Comparison of ENCODE assay signal across 26 cellular contexts in genomic region chr7:81079736-81080135, GRCh38.
"Had no signal": no experiment of that assay in that cellular context is flagged by ENCODE, and none has a peak within 500 bp of the region (broad histone marks: within the 10 kb centered on the region; RNA-seq: fewer than 3 reads in every experiment).

No MANE protein-coding gene starts in this region.

- H3K27me3 ChIP-seq: body of pancreas, esophagus squamous epithelium, ovary, tibial nerve, uterus had no signal

- ATAC-seq: activated CD8-positive, alpha-beta T cell treated with anti-CD3 and anti-CD28 coated beads for 36 hours; body of pancreas; naive thymus-derived CD4-positive, alpha-beta T cell; psoas muscle; right cardiac atrium; stimulated activated naive CD8-positive, alpha-beta T cell treated with anti-CD3 and anti-CD28 coated beads, Interleukin-15, Interleukin-2, amounts not matched to agents 100 U/mL and 50 U/mL, for 24 hours had no signal

- DNase-seq: activated CD4-positive, alpha-beta T cell treated with anti-CD3 and anti-CD28 coated beads, Interleukin-2, amount 10 ng/mL, durations not matched to agents 24 days and 14 days; activated CD4-positive, CD25-positive, alpha-beta regulatory T cell; activated CD8-positive, alpha-beta T cell treated with anti-CD3 and anti-CD28 coated beads for 36 hours; activated naive CD4-positive, alpha-beta T cell treated with Interleukin-2 at 50 U/mL for 16 hours; activated naive CD8-positive, alpha-beta T cell treated with anti-CD3 and anti-CD28 coated beads, Interleukin-2, amount 10 ng/mL, durations not matched to agents 7 days and 5 days; activated T-cell treated with anti-CD3 and anti-CD28 coated beads, Interleukin-2, amount 50 U/mL, for 24 hours; amygdala; body of pancreas; cortex of kidney; effector CD4-positive, alpha-beta T cell; esophagus squamous epithelium; hypothalamus; kidney; left ventricle myocardium inferior; naive thymus-derived CD4-positive, alpha-beta T cell; ovary; psoas muscle; right cardiac atrium; stimulated activated naive CD8-positive, alpha-beta T cell treated with anti-CD3 and anti-CD28 coated beads, Interleukin-15, Interleukin-2, amounts not matched to agents 100 U/mL and 50 U/mL, for 24 hours; substantia nigra; T1000; uterus had no signal

- H3K27me3 Mint-ChIP-seq: activated CD4-positive, alpha-beta T cell treated with anti-CD3 and anti-CD28 coated beads, Interleukin-2, amount 10 ng/mL, durations not matched to agents 24 days and 14 days; activated CD8-positive, alpha-beta T cell treated with anti-CD3 and anti-CD28 coated beads for 36 hours; activated naive CD8-positive, alpha-beta T cell treated with anti-CD3 and anti-CD28 coated beads, Interleukin-2, amount 10 ng/mL, durations not matched to agents 7 days and 5 days; activated T-cell treated with anti-CD3 and anti-CD28 coated beads, Interleukin-2, amount 50 U/mL, for 24 hours; memory B cell; naive thymus-derived CD4-positive, alpha-beta T cell had no signal

- H3K36me3 ChIP-seq: esophagus squamous epithelium, left ventricle myocardium inferior, ovary, tibial nerve, uterus had no signal

- H3K4me3 ChIP-seq: body of pancreas, esophagus squamous epithelium, left ventricle myocardium inferior, ovary, psoas muscle, skin epidermis, tibial nerve, uterus had no signal

- H3K4me3 Mint-ChIP-seq: activated CD4-positive, alpha-beta T cell treated with anti-CD3 and anti-CD28 coated beads, Interleukin-2, amount 10 ng/mL, durations not matched to agents 24 days and 14 days; activated CD8-positive, alpha-beta T cell treated with anti-CD3 and anti-CD28 coated beads for 36 hours; activated naive CD8-positive, alpha-beta T cell treated with anti-CD3 and anti-CD28 coated beads, Interleukin-2, amount 10 ng/mL, durations not matched to agents 7 days and 5 days; activated T-cell treated with anti-CD3 and anti-CD28 coated beads, Interleukin-2, amount 50 U/mL, for 24 hours; memory B cell; naive thymus-derived CD4-positive, alpha-beta T cell had no signal

- H3K4me1 ChIP-seq: left ventricle myocardium inferior, psoas muscle, tibial nerve, uterus had no signal

- H3K9me3 Mint-ChIP-seq: activated naive CD8-positive, alpha-beta T cell treated with anti-CD3 and anti-CD28 coated beads, Interleukin-2, amount 10 ng/mL, durations not matched to agents 7 days and 5 days had no signal

- H3K27ac Mint-ChIP-seq: activated CD4-positive, alpha-beta T cell treated with anti-CD3 and anti-CD28 coated beads, Interleukin-2, amount 10 ng/mL, durations not matched to agents 24 days and 14 days; activated CD8-positive, alpha-beta T cell treated with anti-CD3 and anti-CD28 coated beads for 36 hours; activated naive CD8-positive, alpha-beta T cell treated with anti-CD3 and anti-CD28 coated beads, Interleukin-2, amount 10 ng/mL, durations not matched to agents 7 days and 5 days; activated T-cell treated with anti-CD3 and anti-CD28 coated beads, Interleukin-2, amount 50 U/mL, for 24 hours; activated T-helper 2 cell treated with anti-CD3 and anti-CD28 coated beads, Interferon-gamma antibody, Interleukin-2, Interleukin-4, amounts not matched to agents 10 μg/mL and 5 μg/mL and 100 μg/mL, durations not matched to agents 14 hours and 24 hours and 36 hours; memory B cell; naive thymus-derived CD4-positive, alpha-beta T cell had no signal

- H3K36me3 Mint-ChIP-seq: activated naive CD8-positive, alpha-beta T cell treated with anti-CD3 and anti-CD28 coated beads, Interleukin-2, amount 10 ng/mL, durations not matched to agents 7 days and 5 days; memory B cell; naive thymus-derived CD4-positive, alpha-beta T cell had no signal

- H3K27ac ChIP-seq: body of pancreas, esophagus squamous epithelium, left ventricle myocardium inferior, ovary, psoas muscle, skin epidermis, tibial nerve, uterus had no signal

- H3K4me1 Mint-ChIP-seq: activated CD4-positive, alpha-beta T cell treated with anti-CD3 and anti-CD28 coated beads, Interleukin-2, amount 10 ng/mL, durations not matched to agents 24 days and 14 days; activated naive CD8-positive, alpha-beta T cell treated with anti-CD3 and anti-CD28 coated beads, Interleukin-2, amount 10 ng/mL, durations not matched to agents 7 days and 5 days; memory B cell; naive thymus-derived CD4-positive, alpha-beta T cell had no signal

- H3K9me3 ChIP-seq: body of pancreas, ovary, psoas muscle, uterus had no signal
